In the genomic region with DNA sequence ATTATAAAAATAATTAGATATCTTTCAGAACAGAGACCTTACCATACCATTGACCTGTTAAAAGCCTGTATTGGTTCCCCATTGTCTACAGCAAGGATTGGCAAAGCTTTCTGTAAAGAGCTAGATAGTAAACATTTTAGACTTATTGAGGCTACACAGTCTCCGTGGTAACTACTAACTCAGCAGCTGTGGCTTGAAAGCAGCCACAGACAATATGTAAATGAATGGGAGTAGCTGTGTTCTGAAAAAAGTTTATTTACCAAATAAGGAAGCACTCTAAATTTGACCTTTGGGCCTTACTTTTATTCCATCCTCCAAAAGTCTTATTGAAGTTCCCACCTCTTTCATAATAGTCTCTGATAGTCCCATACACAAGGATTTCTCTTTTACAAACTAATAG, we compare ENCODE assay signal across 14 cellular contexts. TPM values are rescaled to one million over a fixed set of nuclear protein-coding genes. Genes with fewer than 3 reads are reported as not detected.
DNase-seq lines count a peak whose midpoint lies in the region; ATAC-seq and TF ChIP-seq lines count a peak whose summit lies in the region.
"Had no signal": no experiment of that assay in that cellular context is flagged by ENCODE, and none has a peak within 500 bp of the region (broad histone marks: within the 10 kb centered on the region; RNA-seq: fewer than 3 reads in every experiment).

No MANE protein-coding gene starts in this region.

- H3K4me1 Mint-ChIP-seq in CD4-positive, alpha-beta memory T cell = peaks cover 8 to 16% (median 11%) of the 10 kb centered on the region in 4 donors
- peaks cover 12 to 14% of the 10 kb centered on the region in 2 donors for H3K4me1 Mint-ChIP-seq in immature natural killer cell

- 43 to 47% (median 47%) methylated on average over 1 of the region's 1 CpG for WGBS in psoas muscle, 3 donors

- DNase-seq in CD4-positive, alpha-beta memory T cell = peak in 4 of 5 donors; percentile 16 to 29 (median 26)
- DNase-seq in SK-N-MC (ENCODE audit: low read depth, low spot score) (no peak), immature natural killer cell (peak in 2 of 3 donors; percentile 7 to 8), NCI-H1417 treated with DMSO at 0.1 percent for 48 hours (lab: John Stamatoyannopoulos, UW) (no peak), psoas muscle (no peak)
- DNase-seq: activated CD4-positive, alpha-beta T cell treated with anti-CD3 and anti-CD28 coated beads for 4 hours; Calu3; hippocampal formation; IMR-90; NCI-H1694 treated with DMSO at 0.1 percent for 48 hours had no signal

- H4K20me1 ChIP-seq in BLaER1 = no peaks in the 10 kb centered on the region

- POLR2A ChIA-PET in CD4-positive, alpha-beta memory T cell (lab: Charles Lee; ENCODE audit: partially characterized antibody) = interaction anchor here (1.2 kb wide), 1 partner anchor 124 kb away, joined by 3 read pairs; no protein-coding TSS in a partner anchor

- H3K36me3 Mint-ChIP-seq in CD4-positive, alpha-beta memory T cell = no peaks in the 10 kb centered on the region
- no peaks in the 10 kb centered on the region for H3K36me3 Mint-ChIP-seq in immature natural killer cell

- H3K27ac ChIP-seq in BLaER1 = no peak overlapping the region
- no peak overlapping the region for H3K27ac ChIP-seq in CD4-positive, alpha-beta memory T cell (ENCODE audit: low read depth, low read length)
- peak overlapping the region; percentile 62; the same call in 1 of the 2 replicates for H3K27ac ChIP-seq in SK-N-MC
- no peak overlapping the region for H3K27ac ChIP-seq in psoas muscle
- H3K27ac ChIP-seq: cardiac muscle cell, tibial nerve had no signal

- H3K27ac Mint-ChIP-seq in CD4-positive, alpha-beta memory T cell = peak overlapping the region in 6 of 7 donors; percentile 8 to 88 (median 72)
- peak overlapping the region; percentile 60 to 84 (median 71) for H3K27ac Mint-ChIP-seq in immature natural killer cell

- H3K36me3 ChIP-seq in BLaER1 (no peaks in the 10 kb centered on the region), SK-N-MC (ENCODE audit: insufficient read depth, low read length) (no peaks in the 10 kb centered on the region), psoas muscle (ENCODE audit: insufficient read depth in 1 of 2, low read depth in 1 of 2) (no peaks in the 10 kb centered on the region)
- H3K36me3 ChIP-seq in CD4-positive, alpha-beta memory T cell (ENCODE audit: insufficient read depth, low read length) = no peaks in the 10 kb centered on the region
- H3K36me3 ChIP-seq: cardiac muscle cell, tibial nerve had no signal

- intact Hi-C loops in CD4-positive, alpha-beta memory T cell (cut with micrococcal nuclease) = no loop called here
- intact Hi-C loops in psoas muscle (cut with DNase I) = loop anchor here in 1 of 2 donors (10.0 kb wide), 1 partner anchor 100 kb away; no protein-coding TSS in a partner anchor

- H3K27me3 ChIP-seq in BLaER1 (no peaks in the 10 kb centered on the region), psoas muscle (ENCODE audit: insufficient read depth in 3 of 3, low read length in 2 of 3) (no peaks in the 10 kb centered on the region)
- H3K27me3 ChIP-seq in CD4-positive, alpha-beta memory T cell (ENCODE audit: insufficient read depth, low read length) = no peaks in the 10 kb centered on the region
- H3K27me3 ChIP-seq: cardiac muscle cell, tibial nerve had no signal

- H3K9ac ChIP-seq in BLaER1 = no peak overlapping the region
- H3K9ac ChIP-seq in SK-N-MC (ENCODE audit: insufficient read length) = no peak overlapping the region

- ATAC-seq in psoas muscle (no peak), GM21390 (IDR thresholded peaks at IDR 0.05; ENCODE audit: unreplicated experiment) (no peak)

- H3K9me3 ChIP-seq in BLaER1 (no peaks in the 10 kb centered on the region), SK-N-MC (ENCODE audit: low read depth, low read length) (no peaks in the 10 kb centered on the region), psoas muscle (no peaks in the 10 kb centered on the region)
- no peaks in the 10 kb centered on the region for H3K9me3 ChIP-seq in CD4-positive, alpha-beta memory T cell (ENCODE audit: control insufficient read depth in 1 of 2, low read length in 2 of 2)
- H3K9me3 ChIP-seq: tibial nerve had no signal

- peak overlapping the region in 2 of 8 donors; percentile 30 to 38 for H3K4me3 Mint-ChIP-seq in CD4-positive, alpha-beta memory T cell
- H3K4me3 Mint-ChIP-seq in immature natural killer cell = peak overlapping the region in 2 of 5 donors; percentile 44 to 57

- H3K4me1 ChIP-seq in BLaER1 (peaks cover 10% of the 10 kb centered on the region), psoas muscle (no peaks in the 10 kb centered on the region)
- peaks cover 13% of the 10 kb centered on the region for H3K4me1 ChIP-seq in CD4-positive, alpha-beta memory T cell (ENCODE audit: insufficient read depth, low read length)
- H3K4me1 ChIP-seq: tibial nerve had no signal

- CTCF ChIA-PET in CD4-positive, alpha-beta memory T cell (lab: Charles Lee; ENCODE audit: partially characterized antibody) = no interaction called here

- H3K4me3 ChIP-seq in BLaER1 (no peak overlapping the region), SK-N-MC (peak overlapping the region; percentile 3), psoas muscle (no peak overlapping the region)
- H3K4me3 ChIP-seq in CD4-positive, alpha-beta memory T cell (ENCODE audit: low read length in 2 of 2) = no peak overlapping the region
- H3K4me3 ChIP-seq: cardiac muscle cell, tibial nerve had no signal

- no peak for TF ChIP-seq CTCF in psoas muscle (IDR thresholded peaks at IDR 0.05)

- peaks cover 0 to 1% (median 0%) of the 10 kb centered on the region in 8 donors for H3K9me3 Mint-ChIP-seq in CD4-positive, alpha-beta memory T cell
- no peaks in the 10 kb centered on the region for H3K9me3 Mint-ChIP-seq in immature natural killer cell

- no peaks in the 10 kb centered on the region for H3K27me3 Mint-ChIP-seq in CD4-positive, alpha-beta memory T cell
- no peaks in the 10 kb centered on the region for H3K27me3 Mint-ChIP-seq in immature natural killer cell (ENCODE audit: low read depth in 3 of 3)

- H3K4me2 ChIP-seq in BLaER1 = peak overlapping the region; percentile 8; the same call in 1 of the 2 replicates

RNA-seq across cellular contexts. Expression of gene NUP210L, which starts 39.7 kb away (rescaled TPM):
- total RNA-seq in CD4-positive, alpha-beta memory T cell = under 1 TPM; 0.19 to 0.23 TPM
- polyA plus RNA-seq in CD4-positive, alpha-beta memory T cell = under 1 TPM in 1 of 2 donors, not detected in 1; 0.14 TPM
- polyA plus RNA-seq in immature natural killer cell (under 1 TPM in 1 of 3 donors, not detected in 2; 0.13 TPM), psoas muscle (under 1 TPM in 1 of 3 donors, not detected in 2; 0.01 TPM)
- 1 to 10 TPM in 1 of 4 donors, under 1 TPM in 3; 0.05 to 3.0 (median 0.26) TPM for total RNA-seq in psoas muscle
- total RNA-seq: cardiac muscle cell had no signal
- polyA plus RNA-seq: cardiac muscle cell had no signal

Comparison
In these comparisons a context has a peak if more than half of its experiments do, and no peak if none do; other contexts are left out.
1. DNase-seq: peak in CD4-positive, alpha-beta memory T cell (4 of 5) and immature natural killer cell (2 of 3); none in SK-N-MC (single experiment), NCI-H1417 treated with DMSO at 0.1 percent for 48 hours (single experiment) and psoas muscle (0 of 2).